ENCODE assay signal across 8 cellular contexts in the genomic region with DNA sequence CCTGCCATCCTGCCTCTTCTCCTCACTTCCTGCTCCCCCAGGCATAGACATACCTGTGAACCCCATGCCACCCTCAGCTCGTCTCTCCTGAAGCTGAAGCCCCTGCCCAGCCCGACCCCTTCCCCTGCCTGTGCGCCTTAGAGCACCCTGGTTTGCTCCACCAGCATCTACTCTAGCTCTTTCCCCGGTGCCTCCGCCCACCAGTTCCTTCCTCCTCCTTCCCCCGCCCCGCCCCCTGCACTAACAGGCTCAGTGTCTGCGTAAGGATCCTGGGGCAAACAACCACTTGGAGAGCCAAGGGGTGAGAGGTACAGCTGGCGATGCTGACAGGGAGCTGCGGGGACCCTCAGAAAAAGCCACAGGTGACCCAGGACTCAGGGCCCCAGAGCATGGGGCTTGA. TPM values are rescaled to one million over a fixed set of nuclear protein-coding genes. Genes with fewer than 3 reads are reported as not detected.
A peak's percentile ranks its signal among the peaks of the same experiment; 100 is the strongest.
DNase-seq lines count a peak whose midpoint lies in the region; ATAC-seq lines count a peak whose summit lies in the region.

No MANE protein-coding gene starts in this region.

- H3K36me3 Mint-ChIP-seq in stimulated activated naive B cell treated with anti-CD40 and anti-IgM and Interleukin-4, amounts not matched to agents 10 μg/mL and 1 μg/mL and 100 μg/mL, for 72 hours: no peaks in the 10 kb centered on the region

- H3K27me3 Mint-ChIP-seq in stimulated activated naive B cell treated with anti-CD40 and anti-IgM and Interleukin-4, amounts not matched to agents 10 μg/mL and 1 μg/mL and 100 μg/mL, for 72 hours: peaks cover 47 to 70% of the 10 kb centered on the region in 2 donors

- peak; percentile 51 to 59 for ATAC-seq in stimulated activated naive B cell treated with anti-CD40 and anti-IgM and Interleukin-4, amounts not matched to agents 10 μg/mL and 1 μg/mL and 100 μg/mL, for 72 hours (replicated peaks)
- ATAC-seq in GM18858 (IDR thresholded peaks at IDR 0.05; ENCODE audit: unreplicated experiment): no peak

- no peak overlapping the region for H3K4me3 Mint-ChIP-seq in stimulated activated naive B cell treated with anti-CD40 and anti-IgM and Interleukin-4, amounts not matched to agents 10 μg/mL and 1 μg/mL and 100 μg/mL, for 72 hours

- in situ Hi-C loops in G401 (cut with HindIII; ENCODE audit: low sequenced_read_pairs): no loop called here

- H3K9me3 Mint-ChIP-seq in stimulated activated naive B cell treated with anti-CD40 and anti-IgM and Interleukin-4, amounts not matched to agents 10 μg/mL and 1 μg/mL and 100 μg/mL, for 72 hours: no peaks in the 10 kb centered on the region

- peaks cover 12 to 17% of the 10 kb centered on the region in 2 donors for H3K4me1 Mint-ChIP-seq in stimulated activated naive B cell treated with anti-CD40 and anti-IgM and Interleukin-4, amounts not matched to agents 10 μg/mL and 1 μg/mL and 100 μg/mL, for 72 hours

- DNase-seq in NCI-H82 treated with DMSO at 0.1 percent for 48 hours (lab: John Stamatoyannopoulos, UW; ENCODE audit: unreplicated experiment) (peak; percentile 44), islet precursor cell (peak; percentile 84), G401 (ENCODE audit: low spot score) (no peak), dedifferentiated amniotic fluid mesenchymal stem cell (ENCODE audit: extremely low spot score) (no peak), NCI-H2107 treated with DMSO at 0.1 percent for 48 hours (lab: John Stamatoyannopoulos, UW; ENCODE audit: unreplicated experiment) (no peak)
- DNase-seq in activated CD8-positive, alpha-beta memory T cell treated with anti-CD3 and anti-CD28 coated beads for 48 hours (ENCODE audit: low read depth in 2 of 3, low spot score in 2 of 3): peak in 2 of 3 experiments; percentile 36 to 37
- DNase-seq in stimulated activated naive B cell treated with anti-CD40 and anti-IgM and Interleukin-4, amounts not matched to agents 10 μg/mL and 1 μg/mL and 100 μg/mL, for 72 hours: no peak

- peak overlapping the region; percentile 9 for H3K27ac Mint-ChIP-seq in stimulated activated naive B cell treated with anti-CD40 and anti-IgM and Interleukin-4, amounts not matched to agents 10 μg/mL and 1 μg/mL and 100 μg/mL, for 72 hours

RNA-seq across cellular contexts. Expression of gene GPR142, which starts 1.9 kb away (rescaled TPM):
- total RNA-seq in G401 (2014; rRNA removed; shearing (Covaris generic)): not detected in 2 replicates

RNA-seq across cellular contexts. Expression of gene BTBD17, which starts 7.6 kb away (rescaled TPM):
- total RNA-seq in G401 (2014; rRNA removed; shearing (Covaris generic)): not detected in 2 replicates

RNA-seq across cellular contexts. Expression of gene KIF19, which starts 43.2 kb away (rescaled TPM):
- total RNA-seq in G401 (2014; rRNA removed; shearing (Covaris generic)): not detected in 2 replicates

Comparison
In these comparisons a context has a peak if more than half of its experiments do, and no peak if none do; other contexts are left out.
1. DNase-seq: peak in NCI-H82 treated with DMSO at 0.1 percent for 48 hours (single experiment), activated CD8-positive, alpha-beta memory T cell treated with anti-CD3 and anti-CD28 coated beads for 48 hours (2 of 3) and islet precursor cell (single experiment); none in stimulated activated naive B cell treated with anti-CD40 and anti-IgM and Interleukin-4, amounts not matched to agents 10 μg/mL and 1 μg/mL and 100 μg/mL, for 72 hours (single experiment), G401 (single experiment), dedifferentiated amniotic fluid mesenchymal stem cell (single experiment) and NCI-H2107 treated with DMSO at 0.1 percent for 48 hours (single experiment).